Comparison of ENCODE assay signal across 13 cellular contexts in the genomic region with DNA sequence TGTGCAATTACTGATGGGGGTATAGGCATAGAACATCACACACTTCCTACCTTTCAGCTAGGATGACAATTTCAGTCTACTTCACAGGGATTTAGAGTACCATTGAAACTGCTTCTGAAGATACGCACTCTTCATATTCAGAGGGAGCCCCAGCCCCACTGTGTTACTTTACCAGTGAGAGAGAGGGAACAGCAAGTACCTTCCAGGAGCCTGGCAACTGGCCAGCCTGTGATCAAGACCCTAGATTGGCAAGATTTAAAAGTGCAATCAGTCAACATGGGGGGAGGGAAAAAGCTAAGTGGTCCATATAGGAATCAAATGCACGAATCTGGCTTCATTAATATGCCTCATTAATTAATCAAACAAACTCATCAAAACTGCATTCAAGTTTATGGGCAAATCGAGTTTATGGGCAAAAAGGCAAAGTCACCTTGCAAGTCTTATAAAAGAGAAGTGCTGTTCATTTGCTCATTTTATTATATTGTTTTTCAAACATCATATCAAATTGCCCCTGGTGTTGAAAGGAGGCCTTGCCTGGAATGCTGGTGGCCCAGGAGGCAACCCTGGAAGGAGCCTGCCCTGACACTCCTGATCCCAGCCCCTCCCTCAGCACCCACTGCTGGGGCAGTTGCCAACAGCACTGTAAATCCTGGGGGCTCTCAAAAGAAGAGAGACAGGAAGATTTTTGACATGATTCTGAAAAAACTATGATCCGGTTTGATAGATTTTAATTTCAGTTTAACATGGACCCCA.
"Had no signal": no experiment of that assay in that cellular context is flagged by ENCODE, and none has a peak within 500 bp of the region (broad histone marks: within the 10 kb centered on the region; RNA-seq: fewer than 3 reads in every experiment).

No MANE protein-coding gene starts in this region.

- H3K4me3 ChIP-seq: breast epithelium, lung, smooth muscle cell, tibial nerve had no signal

- H3K27ac Mint-ChIP-seq: activated CD4-positive, alpha-beta memory T cell treated with anti-CD3 and anti-CD28 coated beads for 36 hours; activated T-cell treated with anti-CD3 and anti-CD28 coated beads, Interleukin-2, amount 50 U/mL, for 72 hours; naive thymus-derived CD4-positive, alpha-beta T cell had no signal

- H3K9me3 ChIP-seq: breast epithelium, tibial nerve had no signal

- H3K4me3 Mint-ChIP-seq: activated CD4-positive, alpha-beta memory T cell treated with anti-CD3 and anti-CD28 coated beads for 36 hours; activated T-cell treated with anti-CD3 and anti-CD28 coated beads, Interleukin-2, amount 50 U/mL, for 72 hours; naive thymus-derived CD4-positive, alpha-beta T cell had no signal

- H3K27me3 ChIP-seq: breast epithelium, tibial nerve had no signal

- H3K36me3 ChIP-seq: breast epithelium, tibial nerve had no signal

- H3K4me1 ChIP-seq: breast epithelium, foreskin keratinocyte, tibial nerve had no signal

- H3K36me3 Mint-ChIP-seq: activated CD4-positive, alpha-beta memory T cell treated with anti-CD3 and anti-CD28 coated beads for 36 hours; naive thymus-derived CD4-positive, alpha-beta T cell had no signal

- H3K4me1 Mint-ChIP-seq: naive thymus-derived CD4-positive, alpha-beta T cell had no signal

- DNase-seq: activated CD4-positive, alpha-beta memory T cell treated with anti-CD3 and anti-CD28 coated beads for 36 hours; activated T-cell treated with anti-CD3 and anti-CD28 coated beads, Interleukin-2, amount 50 U/mL, for 72 hours; aorta; foreskin keratinocyte; left cardiac atrium; midbrain; naive thymus-derived CD4-positive, alpha-beta T cell; nucleus accumbens; T1000 had no signal

- H3K27ac ChIP-seq: breast epithelium, foreskin keratinocyte, tibial nerve had no signal

- H3K9me3 Mint-ChIP-seq: activated CD4-positive, alpha-beta memory T cell treated with anti-CD3 and anti-CD28 coated beads for 36 hours; activated T-cell treated with anti-CD3 and anti-CD28 coated beads, Interleukin-2, amount 50 U/mL, for 72 hours; naive thymus-derived CD4-positive, alpha-beta T cell had no signal
